1 cellular context compared by ENCODE assay signal in genomic region chr5:43313035-43313853, GRCh38.
TF ChIP-seq lines count a peak whose summit lies in the region.

HMGCS1 (minus strand) TSS chr5:43313412; CDS start chr5:43298965, 14,447 bp downstream.

TF ChIP-seq in K562, 482 proteins besides CTCF, POLR2A, EP300 and RAD21 (continued from another document and continues in another):
- TF ChIP-seq, protein P1, sequence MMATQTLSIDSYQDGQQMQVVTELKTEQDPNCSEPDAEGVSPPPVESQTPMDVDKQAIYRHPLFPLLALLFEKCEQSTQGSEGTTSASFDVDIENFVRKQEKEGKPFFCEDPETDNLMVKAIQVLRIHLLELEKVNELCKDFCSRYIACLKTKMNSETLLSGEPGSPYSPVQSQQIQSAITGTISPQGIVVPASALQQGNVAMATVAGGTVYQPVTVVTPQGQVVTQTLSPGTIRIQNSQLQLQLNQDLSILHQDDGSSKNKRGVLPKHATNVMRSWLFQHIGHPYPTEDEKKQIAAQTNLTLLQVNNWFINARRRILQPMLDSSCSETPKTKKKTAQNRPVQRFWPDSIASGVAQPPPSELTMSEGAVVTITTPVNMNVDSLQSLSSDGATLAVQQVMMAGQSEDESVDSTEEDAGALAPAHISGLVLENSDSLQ (IDR thresholded peaks at IDR 0.05): peak; percentile 99
- no peak for TF ChIP-seq KHSRP (IDR thresholded peaks at IDR 0.05)
- TF ChIP-seq U2AF2 (optimal IDR thresholded peaks at IDR 0.05; ENCODE audit: low read depth, low read length): no peak
- no peak for TF ChIP-seq ATF2 (CRISPR knock-in tag; IDR thresholded peaks at IDR 0.05)
- no peak for TF ChIP-seq NCOA2 (IDR thresholded peaks at IDR 0.05; ENCODE audit: partially characterized antibody in 2 of 2)
- TF ChIP-seq POLR3G (IDR thresholded peaks at IDR 0.05; ENCODE audit: extremely low read depth, insufficient read length, insufficient replicate concordance): no peak
- TF ChIP-seq SMARCE1 (IDR thresholded peaks at IDR 0.05): no peak
- TF ChIP-seq ZNF699 (CRISPR knock-in tag; IDR thresholded peaks at IDR 0.05; ENCODE audit: insufficient replicate concordance): no peak
- peak; percentile 96 for TF ChIP-seq MTA3 (IDR thresholded peaks at IDR 0.05; ENCODE audit: borderline replicate concordance)
- peak; percentile 62 for TF ChIP-seq GTF2B (IDR thresholded peaks at IDR 0.05; ENCODE audit: extremely low read depth, insufficient read length)
- peak; percentile 78 for TF ChIP-seq TFAP4 (CRISPR knock-in tag; IDR thresholded peaks at IDR 0.05; ENCODE audit: borderline replicate concordance)
- TF ChIP-seq, protein P2, sequence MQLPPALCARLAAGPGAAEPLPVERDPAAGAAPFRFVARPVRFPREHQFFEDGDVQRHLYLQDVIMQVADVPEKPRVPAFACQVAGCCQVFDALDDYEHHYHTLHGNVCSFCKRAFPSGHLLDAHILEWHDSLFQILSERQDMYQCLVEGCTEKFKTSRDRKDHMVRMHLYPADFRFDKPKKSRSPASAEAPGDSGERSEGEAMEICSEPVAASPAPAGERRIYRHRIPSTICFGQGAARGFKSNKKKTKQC (CRISPR knock-in tag; IDR thresholded peaks at IDR 0.05): peak; percentile 57; the same call in 1 of the 2 replicates
- no peak for TF ChIP-seq TAL1 (IDR thresholded peaks at IDR 0.05)
- 0 out of 2 replicates have a peak, but pooled peaks have one; percentile 26 for TF ChIP-seq HLTF (IDR thresholded peaks at IDR 0.05)
- TF ChIP-seq, protein P3, sequence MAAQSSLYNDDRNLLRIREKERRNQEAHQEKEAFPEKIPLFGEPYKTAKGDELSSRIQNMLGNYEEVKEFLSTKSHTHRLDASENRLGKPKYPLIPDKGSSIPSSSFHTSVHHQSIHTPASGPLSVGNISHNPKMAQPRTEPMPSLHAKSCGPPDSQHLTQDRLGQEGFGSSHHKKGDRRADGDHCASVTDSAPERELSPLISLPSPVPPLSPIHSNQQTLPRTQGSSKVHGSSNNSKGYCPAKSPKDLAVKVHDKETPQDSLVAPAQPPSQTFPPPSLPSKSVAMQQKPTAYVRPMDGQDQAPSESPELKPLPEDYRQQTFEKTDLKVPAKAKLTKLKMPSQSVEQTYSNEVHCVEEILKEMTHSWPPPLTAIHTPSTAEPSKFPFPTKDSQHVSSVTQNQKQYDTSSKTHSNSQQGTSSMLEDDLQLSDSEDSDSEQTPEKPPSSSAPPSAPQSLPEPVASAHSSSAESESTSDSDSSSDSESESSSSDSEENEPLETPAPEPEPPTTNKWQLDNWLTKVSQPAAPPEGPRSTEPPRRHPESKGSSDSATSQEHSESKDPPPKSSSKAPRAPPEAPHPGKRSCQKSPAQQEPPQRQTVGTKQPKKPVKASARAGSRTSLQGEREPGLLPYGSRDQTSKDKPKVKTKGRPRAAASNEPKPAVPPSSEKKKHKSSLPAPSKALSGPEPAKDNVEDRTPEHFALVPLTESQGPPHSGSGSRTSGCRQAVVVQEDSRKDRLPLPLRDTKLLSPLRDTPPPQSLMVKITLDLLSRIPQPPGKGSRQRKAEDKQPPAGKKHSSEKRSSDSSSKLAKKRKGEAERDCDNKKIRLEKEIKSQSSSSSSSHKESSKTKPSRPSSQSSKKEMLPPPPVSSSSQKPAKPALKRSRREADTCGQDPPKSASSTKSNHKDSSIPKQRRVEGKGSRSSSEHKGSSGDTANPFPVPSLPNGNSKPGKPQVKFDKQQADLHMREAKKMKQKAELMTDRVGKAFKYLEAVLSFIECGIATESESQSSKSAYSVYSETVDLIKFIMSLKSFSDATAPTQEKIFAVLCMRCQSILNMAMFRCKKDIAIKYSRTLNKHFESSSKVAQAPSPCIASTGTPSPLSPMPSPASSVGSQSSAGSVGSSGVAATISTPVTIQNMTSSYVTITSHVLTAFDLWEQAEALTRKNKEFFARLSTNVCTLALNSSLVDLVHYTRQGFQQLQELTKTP (IDR thresholded peaks at IDR 0.05; ENCODE audit: low read depth in 1 of 2, partially characterized antibody in 2 of 2): no peak
- TF ChIP-seq MYC (IDR thresholded peaks at IDR 0.05; ENCODE audit: low read depth, low read length): peak; percentile 88
- no peak for TF ChIP-seq MYC (CRISPR knock-in tag; IDR thresholded peaks at IDR 0.05; ENCODE audit: borderline replicate concordance, low read depth)
- TF ChIP-seq PHTF2 (CRISPR knock-in tag; IDR thresholded peaks at IDR 0.05): no peak
- TF ChIP-seq ARHGAP35 (IDR thresholded peaks at IDR 0.05; ENCODE audit: partially characterized antibody): no peak
- no peak for TF ChIP-seq SMAD2 (IDR thresholded peaks at IDR 0.05; ENCODE audit: low read depth, low read length)
- no peak for TF ChIP-seq ZNF444 (CRISPR knock-in tag; IDR thresholded peaks at IDR 0.05)
- peak; percentile 98 for TF ChIP-seq FOS (IDR thresholded peaks at IDR 0.05; ENCODE audit: extremely low read depth, insufficient read length)
- TF ChIP-seq RBFOX2 (IDR thresholded peaks at IDR 0.05; ENCODE audit: low read depth, low read length): peak; percentile 100
- TF ChIP-seq HINFP (tag; conservative IDR thresholded peaks at IDR 0.05; ENCODE audit: low read depth): no peak
- TF ChIP-seq STAG1 (CRISPR knock-in tag; IDR thresholded peaks at IDR 0.05; ENCODE audit: borderline replicate concordance): no peak
- TF ChIP-seq PHF8 (IDR thresholded peaks at IDR 0.05; ENCODE audit: borderline replicate concordance, low read length): peak; percentile 97
- no peak for TF ChIP-seq STAT6 (CRISPR knock-in tag; IDR thresholded peaks at IDR 0.05)
- TF ChIP-seq ARID1B (IDR thresholded peaks at IDR 0.05): no peak
- peak; percentile 86 for TF ChIP-seq POLR2AphosphoS5 (IDR thresholded peaks at IDR 0.05; ENCODE audit: control insufficient read depth, insufficient read depth, low read depth, low read length)
- TF ChIP-seq, protein P4, sequence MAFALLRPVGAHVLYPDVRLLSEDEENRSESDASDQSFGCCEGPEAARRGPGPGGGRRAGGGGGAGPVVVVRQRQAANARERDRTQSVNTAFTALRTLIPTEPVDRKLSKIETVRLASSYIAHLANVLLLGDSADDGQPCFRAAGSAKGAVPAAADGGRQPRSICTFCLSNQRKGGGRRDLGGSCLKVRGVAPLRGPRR (CRISPR knock-in tag; IDR thresholded peaks at IDR 0.05): no peak
- peak; percentile 35; the same call in 1 of the 2 replicates for TF ChIP-seq NBN (IDR thresholded peaks at IDR 0.05; ENCODE audit: low read depth)
- no peak for TF ChIP-seq THRA (IDR thresholded peaks at IDR 0.05)
- no peak for TF ChIP-seq SOX6 (IDR thresholded peaks at IDR 0.05)
- TF ChIP-seq NFXL1 (CRISPR knock-in tag; IDR thresholded peaks at IDR 0.05): no peak
- TF ChIP-seq GATAD2A (IDR thresholded peaks at IDR 0.05): no peak
- TF ChIP-seq ADNP (tag; IDR thresholded peaks at IDR 0.05): no peak
- TF ChIP-seq, protein P5, sequence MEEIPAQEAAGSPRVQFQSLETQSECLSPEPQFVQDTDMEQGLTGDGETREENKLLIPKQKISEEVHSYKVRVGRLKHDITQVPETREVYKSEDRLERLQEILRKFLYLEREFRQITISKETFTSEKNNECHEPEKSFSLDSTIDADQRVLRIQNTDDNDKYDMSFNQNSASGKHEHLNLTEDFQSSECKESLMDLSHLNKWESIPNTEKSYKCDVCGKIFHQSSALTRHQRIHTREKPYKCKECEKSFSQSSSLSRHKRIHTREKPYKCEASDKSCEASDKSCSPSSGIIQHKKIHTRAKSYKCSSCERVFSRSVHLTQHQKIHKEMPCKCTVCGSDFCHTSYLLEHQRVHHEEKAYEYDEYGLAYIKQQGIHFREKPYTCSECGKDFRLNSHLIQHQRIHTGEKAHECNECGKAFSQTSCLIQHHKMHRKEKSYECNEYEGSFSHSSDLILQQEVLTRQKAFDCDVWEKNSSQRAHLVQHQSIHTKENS (CRISPR knock-in tag; IDR thresholded peaks at IDR 0.05): no peak
- TF ChIP-seq TARDBP (IDR thresholded peaks at IDR 0.05): no peak; the same call in 1 of the 2 replicates
- TF ChIP-seq KLF1 (tag; IDR thresholded peaks at IDR 0.05): no peak
- TF ChIP-seq THAP7 (CRISPR knock-in tag; IDR thresholded peaks at IDR 0.05): no peak
- no peak; the same call in 1 of the 2 replicates for TF ChIP-seq GTF2F1 (IDR thresholded peaks at IDR 0.05; ENCODE audit: low read depth, low read length)
- TF ChIP-seq FOXA3 (CRISPR knock-in tag; conservative IDR thresholded peaks at IDR 0.05 in 1 of 2, IDR thresholded peaks at IDR 0.05 in 1 of 2): no peak
- no peak for TF ChIP-seq NCOA6 (IDR thresholded peaks at IDR 0.05)
- TF ChIP-seq PYGO2 (tag; IDR thresholded peaks at IDR 0.05): no peak
- peak in 1 of 2 experiments; percentile 96; a peak in 2 of 3 replicates for TF ChIP-seq CBX3 (IDR thresholded peaks at IDR 0.05; ENCODE audit: borderline replicate concordance in 1 of 2, low read length in 2 of 2)
- no peak for TF ChIP-seq ZNF384 (IDR thresholded peaks at IDR 0.05; ENCODE audit: low read depth, low read length)
- TF ChIP-seq ETV5 (CRISPR knock-in tag; IDR thresholded peaks at IDR 0.05; ENCODE audit: low read depth): no peak
- TF ChIP-seq CREB5 (CRISPR knock-in tag; IDR thresholded peaks at IDR 0.05): no peak
- no peak for TF ChIP-seq CCAR2 (IDR thresholded peaks at IDR 0.05; ENCODE audit: low read depth, low read length)
